Comparison of ENCODE assay signal across 24 cellular contexts in genomic region chr16:57310801-57311200, GRCh38. TPM values are rescaled to one million over a fixed set of nuclear protein-coding genes. Genes with fewer than 3 reads are reported as not detected.
DNase-seq lines count a peak whose midpoint lies in the region; ATAC-seq and TF ChIP-seq lines count a peak whose summit lies in the region.
"Had no signal": no experiment of that assay in that cellular context is flagged by ENCODE, and none has a peak within 500 bp of the region (broad histone marks: within the 10 kb centered on the region; RNA-seq: fewer than 3 reads in every experiment).

No MANE protein-coding gene starts in this region.

- H3K36me3 ChIP-seq in right atrium auricular region (no peaks in the 10 kb centered on the region), heart right ventricle (no peaks in the 10 kb centered on the region)

- DNase-seq in right atrium auricular region (ENCODE audit: low spot score) (peak; percentile 36), heart right ventricle (no peak), coronary artery (ENCODE audit: low spot score) (peak; percentile 68), sciatic nerve (ENCODE audit: low spot score) (peak; percentile 40)
- DNase-seq: C1 segment of cervical spinal cord; CD8-positive, alpha-beta memory T cell; DMS79; HFFc6; IMR-90; NCI-H1417; NCI-H187 treated with DMSO at 0.1 percent for 48 hours; NCI-H2227 treated with DMSO at 0.1 percent for 48 hours; NCI-H524; NCI-H82; OCI-M1; SHP77 treated with DMSO at 0.1 percent for 48 hours had no signal

- H3K27ac ChIP-seq in right atrium auricular region (no peak overlapping the region), heart right ventricle (peak overlapping the region in 3 of 10 donors; percentile 21 to 49 (median 25)), coronary artery (peak overlapping the region; percentile 67 to 82)
- H3K27ac ChIP-seq: HL-60 had no signal

- H3K4me3 ChIP-seq in right atrium auricular region (no peak overlapping the region), heart right ventricle (no peak overlapping the region), coronary artery (no peak overlapping the region)

- no peak for ATAC-seq in heart right ventricle
- no peak for ATAC-seq in sciatic nerve
- no peak for ATAC-seq in HG02870 (IDR thresholded peaks at IDR 0.05; ENCODE audit: unreplicated experiment)
- ATAC-seq in GM21737 (IDR thresholded peaks at IDR 0.05; ENCODE audit: unreplicated experiment), result no peak
- no peak for ATAC-seq in HG03460 (IDR thresholded peaks at IDR 0.05; ENCODE audit: unreplicated experiment)

- TF ChIP-seq CTCF in right atrium auricular region (IDR thresholded peaks at IDR 0.05) (no peak), heart right ventricle (IDR thresholded peaks at IDR 0.05) (no peak), coronary artery (IDR thresholded peaks at IDR 0.05) (no peak)

- H3K27me3 ChIP-seq in right atrium auricular region (no peaks in the 10 kb centered on the region), heart right ventricle (no peaks in the 10 kb centered on the region)

- intact Hi-C loops in heart right ventricle (cut with DNase I), result no loop called here
- intact Hi-C loops in sciatic nerve (cut with DNase I), result no loop called here

- H3K4me1 ChIP-seq in right atrium auricular region, result peaks cover 0 to 11% of the 10 kb centered on the region in 2 donors
- peaks cover 0 to 34% (median 21%) of the 10 kb centered on the region in 9 donors for H3K4me1 ChIP-seq in heart right ventricle

- 36 to 46% methylated on average over 4 of the region's 4 CpGs for WGBS in heart right ventricle, 2 donors

- H3K9me3 ChIP-seq in right atrium auricular region (no peaks in the 10 kb centered on the region), heart right ventricle (no peaks in the 10 kb centered on the region)

RNA-seq across cellular contexts. Expression of gene PLLP, which starts 26.3 kb away (rescaled TPM):
- 10 to 100 TPM; 14.4 to 22.4 TPM for total RNA-seq in right atrium auricular region
- total RNA-seq in heart right ventricle, result 1 to 10 TPM; 1.7 to 4.0 (median 2.2) TPM
- polyA plus RNA-seq in heart right ventricle, result 10 to 100 TPM in 1 of 2 donors, 1 to 10 TPM in 1; 7.0 to 10.6 TPM
- 121 TPM for total RNA-seq in sciatic nerve
- total RNA-seq: HFFc6, IMR-90 had no signal

RNA-seq across cellular contexts. Expression of gene CCL22, which starts 47.8 kb away (rescaled TPM):
- total RNA-seq in right atrium auricular region (under 1 TPM in 1 of 2 donors, not detected in 1; 0.08 TPM), heart right ventricle (under 1 TPM in 1 of 10 donors, not detected in 9; 0.60 TPM), sciatic nerve (0.13 TPM)
- under 1 TPM in 1 of 2 donors, not detected in 1; 0.07 TPM for polyA plus RNA-seq in heart right ventricle
- total RNA-seq: A673, H4, HFFc6, HT1080, IMR-90, M059J had no signal
- polyA plus RNA-seq: CD8-positive, alpha-beta memory T cell; IMR-90 had no signal

Comparison
In these comparisons a context has a peak if more than half of its experiments do, and no peak if none do; other contexts are left out.
1. DNase-seq: peak in right atrium auricular region (single experiment), coronary artery (single experiment) and sciatic nerve (single experiment); none in heart right ventricle (0 of 2).
2. H3K27ac ChIP-seq: peak in coronary artery (2 of 2); none in right atrium auricular region (0 of 2).